8 cellular contexts compared by ENCODE assay signal in the genomic region with DNA sequence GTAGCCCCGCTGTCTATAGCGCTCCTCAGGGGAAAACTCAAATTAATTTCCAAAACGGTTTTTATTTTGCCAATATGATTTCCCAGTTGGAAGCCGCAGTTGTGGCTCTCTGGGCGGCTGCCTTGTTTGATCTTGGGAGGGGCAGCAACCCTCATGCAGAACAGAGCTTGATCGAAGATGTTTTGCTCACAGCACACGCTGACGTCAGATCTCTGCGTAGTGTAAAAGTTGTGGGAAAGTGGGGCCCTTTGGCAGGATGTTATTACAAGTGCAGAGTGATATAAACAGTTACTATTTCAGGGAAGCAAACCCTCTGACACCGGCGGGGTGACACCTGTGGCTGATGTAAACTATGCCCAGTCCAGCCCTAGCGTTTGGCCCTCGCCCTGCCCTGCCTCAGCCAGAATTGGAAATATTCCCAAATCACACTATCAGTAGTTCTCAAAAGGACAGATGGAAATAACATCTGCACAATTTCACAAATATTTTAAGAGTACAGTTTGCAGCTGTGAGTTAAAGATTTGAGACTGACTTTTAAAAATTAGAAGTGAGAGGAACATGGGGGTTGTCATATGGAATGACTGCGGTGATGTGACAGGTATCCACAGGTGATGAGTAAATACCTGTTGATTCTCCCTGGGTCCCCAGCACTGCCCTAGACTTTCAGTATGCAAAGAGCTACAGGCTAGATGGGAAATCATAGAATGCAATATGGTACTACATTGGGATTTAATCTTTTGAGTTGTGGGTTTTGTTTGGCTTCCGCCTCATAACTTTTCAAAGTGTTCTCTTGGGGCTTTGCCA. TPM values are rescaled to one million over a fixed set of nuclear protein-coding genes. Genes with fewer than 3 reads are reported as not detected.
DNase-seq lines count a peak whose midpoint lies in the region; ATAC-seq, FAIRE-seq and TF ChIP-seq lines count a peak whose summit lies in the region.

No MANE protein-coding gene starts in this region.

- 30 to 33% methylated on average over 15 of the region's 15 CpGs for WGBS in pancreas, 2 donors

- peak overlapping the region in 7 of 8 donors; percentile 77 to 92 (median 86) for H3K27ac Mint-ChIP-seq in CD8-positive, alpha-beta memory T cell

- TF ChIP-seq CTCF in foreskin fibroblast (IDR thresholded peaks at IDR 0.05; ENCODE audit: low read depth, low read length), result no peak
- TF ChIP-seq CTCF in pancreas (IDR thresholded peaks at IDR 0.05), result no peak

- DNase-seq in CD8-positive, alpha-beta memory T cell, result peak in 3 of 5 donors; percentile 15 to 71 (median 33)
- DNase-seq in T follicular helper cell (ENCODE audit: low read depth) (peak; percentile 11), foreskin fibroblast (peak in 1 of 2 donors; percentile 43), pancreas (peak in 4 of 6 donors; percentile 46 to 72 (median 68)), iPS-NIHi11 (ENCODE audit: low spot score) (no peak), NCI-H128 (lab: John Stamatoyannopoulos, UW; ENCODE audit: unreplicated experiment) (no peak)
- no peak for DNase-seq in activated CD8-positive, alpha-beta memory T cell treated with anti-CD3 and anti-CD28 coated beads for 24 hours

- intact Hi-C loops in pancreas (cut with DNase I), result no loop called here

- peak overlapping the region; percentile 65 to 80 (median 79) for H3K4me3 Mint-ChIP-seq in CD8-positive, alpha-beta memory T cell

- H3K9me3 Mint-ChIP-seq in CD8-positive, alpha-beta memory T cell, result no peaks in the 10 kb centered on the region

- peaks cover 10% of the 10 kb centered on the region for H3K4me1 ChIP-seq in CD8-positive, alpha-beta memory T cell (ENCODE audit: insufficient read depth, low read length)
- H3K4me1 ChIP-seq in pancreas, result no peaks in the 10 kb centered on the region

- H3K27ac ChIP-seq in CD8-positive, alpha-beta memory T cell (ENCODE audit: low read depth, low read length), result peak overlapping the region; percentile 47
- peak overlapping the region in 1 of 4 donors; percentile 13 for H3K27ac ChIP-seq in pancreas

- POLR2A ChIA-PET in CD8-positive, alpha-beta memory T cell (lab: Charles Lee), result no interaction called here

- H3K9me3 ChIP-seq in CD8-positive, alpha-beta memory T cell (ENCODE audit: low read length), result no peaks in the 10 kb centered on the region
- no peaks in the 10 kb centered on the region for H3K9me3 ChIP-seq in pancreas

- peaks cover 17 to 61% (median 23%) of the 10 kb centered on the region in 3 donors for H3K4me1 Mint-ChIP-seq in CD8-positive, alpha-beta memory T cell

- H3K4me3 ChIP-seq in CD8-positive, alpha-beta memory T cell (ENCODE audit: low read length), result peak overlapping the region; percentile 37
- peak overlapping the region; percentile 40 to 47 for H3K4me3 ChIP-seq in foreskin fibroblast (ENCODE audit: low read depth in 1 of 2, low read length in 2 of 2)
- H3K4me3 ChIP-seq in pancreas, result peak overlapping the region in 3 of 4 donors; percentile 34 to 58 (median 39)

- peak; percentile 33 to 64 (median 52) for ATAC-seq in pancreas
- no peak for ATAC-seq in GM21528 (IDR thresholded peaks at IDR 0.05; ENCODE audit: low FRiP score, unreplicated experiment)

- H3K36me3 Mint-ChIP-seq in CD8-positive, alpha-beta memory T cell, result peaks cover 0 to 5% (median 0%) of the 10 kb centered on the region in 3 donors

- H3K36me3 ChIP-seq in CD8-positive, alpha-beta memory T cell (ENCODE audit: insufficient read depth, low read length), result no peaks in the 10 kb centered on the region
- no peaks in the 10 kb centered on the region for H3K36me3 ChIP-seq in pancreas

- CTCF ChIA-PET in CD8-positive, alpha-beta memory T cell (lab: Charles Lee), result interaction anchor here (0.9 to 2.9 kb wide), 2 partner anchors 30 to 107 kb away, joined by 4 to 21 read pairs; no protein-coding TSS in a partner anchor

- peaks cover 6 to 31% of the 10 kb centered on the region in 2 donors for H3K27me3 Mint-ChIP-seq in CD8-positive, alpha-beta memory T cell

- H3K27me3 ChIP-seq in CD8-positive, alpha-beta memory T cell (ENCODE audit: insufficient read depth, low read length, poor library complexity, severe bottlenecking), result peaks cover 4% of the 10 kb centered on the region
- H3K27me3 ChIP-seq in pancreas, result no peaks in the 10 kb centered on the region

- FAIRE-seq in pancreas (lab: Jason Lieb, UNC), result no peak

RNA-seq across cellular contexts. Expression of a gene that starts 1.7 kb away (rescaled TPM):
- 1 to 10 TPM; 2.3 to 2.4 TPM for total RNA-seq in CD8-positive, alpha-beta memory T cell
- polyA plus RNA-seq in CD8-positive, alpha-beta memory T cell, result 0.56 TPM
- total RNA-seq in pancreas, result 1 to 10 TPM; 2.0 to 4.5 (median 3.3) TPM
- polyA plus RNA-seq in pancreas, result 1 to 10 TPM; 3.3 to 4.1 TPM

Comparison
In these comparisons a context has a peak if more than half of its experiments do, and no peak if none do; other contexts are left out.
1. DNase-seq: peak in CD8-positive, alpha-beta memory T cell (3 of 5), T follicular helper cell (single experiment) and pancreas (4 of 6); none in activated CD8-positive, alpha-beta memory T cell treated with anti-CD3 and anti-CD28 coated beads for 24 hours (single experiment), iPS-NIHi11 (single experiment) and NCI-H128 (single experiment).
2. Peak in every context shown above with its lines, with median percentiles within 50 percentile points of each other: H3K4me3 ChIP-seq.